Comparison of ENCODE assay signal across 1 cellular context in genomic region chr7:138980575-138981285, GRCh38.
TF ChIP-seq lines count a peak whose summit lies in the region.

No MANE protein-coding gene starts in this region.

TF ChIP-seq in liver, 16 proteins besides CTCF, POLR2A, EP300 and RAD21 (continued from another document):
- TF ChIP-seq ZBTB33 (IDR thresholded peaks at IDR 0.05), result no peak
